Comparison of ENCODE assay signal across 23 cellular contexts in the genomic region with DNA sequence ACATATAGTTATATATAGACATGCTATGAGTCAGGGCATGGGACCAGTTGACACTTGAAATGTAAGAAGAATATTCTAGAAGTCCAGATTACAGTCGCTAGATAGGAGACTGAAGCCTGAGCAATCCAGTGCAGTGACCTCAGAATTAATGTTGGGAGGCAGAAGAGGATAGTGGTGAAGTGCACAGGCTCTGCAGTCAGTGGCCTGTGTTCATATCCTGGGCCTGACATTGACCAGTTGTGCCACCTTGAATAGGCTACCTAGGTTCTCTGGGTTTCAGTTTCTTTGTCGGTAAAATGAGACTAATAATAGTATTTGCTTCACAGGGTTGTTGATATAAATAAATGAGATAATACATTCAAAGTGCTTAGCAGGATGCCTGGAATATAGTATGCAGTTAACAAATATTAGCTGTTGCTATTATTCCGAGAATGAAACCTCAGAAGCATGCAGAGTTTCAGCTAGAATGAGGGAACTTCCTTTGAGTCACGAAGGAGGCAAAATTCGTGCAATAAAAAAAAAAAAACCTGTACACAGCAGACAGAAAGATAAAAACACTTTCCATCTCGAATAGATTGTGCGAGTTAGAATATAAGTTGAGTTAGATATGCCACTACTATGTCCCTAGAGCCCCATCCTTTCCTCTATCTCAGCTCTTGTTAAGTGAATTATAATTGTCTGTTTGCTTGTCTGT. TPM values are rescaled to one million over a fixed set of nuclear protein-coding genes. Genes with fewer than 3 reads are reported as not detected.
A peak's percentile ranks its signal among the peaks of the same experiment; 100 is the strongest.
DNase-seq lines count a peak whose midpoint lies in the region; ATAC-seq and TF ChIP-seq lines count a peak whose summit lies in the region.
"Had no signal": no experiment of that assay in that cellular context is flagged by ENCODE, and none has a peak within 500 bp of the region (broad histone marks: within the 10 kb centered on the region; RNA-seq: fewer than 3 reads in every experiment).

No MANE protein-coding gene starts in this region.

- no peaks in the 10 kb centered on the region for H3K27me3 ChIP-seq in CD8-positive, alpha-beta T cell (ENCODE audit: insufficient read depth, low read length)
- no peaks in the 10 kb centered on the region for H3K27me3 ChIP-seq in PC-3 (ENCODE audit: low read length)
- H3K27me3 ChIP-seq in Karpas-422 (ENCODE audit: low read length): no peaks in the 10 kb centered on the region
- H3K27me3 ChIP-seq: colonic mucosa, ovary had no signal

- peaks cover 64% of the 10 kb centered on the region for H3K4me1 ChIP-seq in CD8-positive, alpha-beta T cell (ENCODE audit: insufficient read depth, low read length)
- H3K4me1 ChIP-seq in PC-3 (ENCODE audit: insufficient read depth, low read length): no peaks in the 10 kb centered on the region
- no peaks in the 10 kb centered on the region for H3K4me1 ChIP-seq in Karpas-422 (ENCODE audit: low read length)
- H3K4me1 ChIP-seq: colonic mucosa had no signal

- POLR2A ChIA-PET in CD8-positive, alpha-beta T cell (lab: Charles Lee): interaction anchor here (1.2 kb wide), 1 partner anchor 12 kb away, joined by 4 read pairs; no protein-coding TSS in a partner anchor
- POLR2A ChIA-PET in activated CD8-positive, alpha-beta T cell treated with anti-CD3 and anti-CD28 coated beads for 36 hours (lab: Charles Lee): interaction anchor here (0.6 to 1.6 kb wide), 8 partner anchors 9 to 124 kb away, joined by 3 to 5 read pairs (median 3); no protein-coding TSS in a partner anchor
- POLR2A ChIA-PET in PC-3 (lab: Charles Lee; ENCODE audit: unreplicated experiment): no interaction called here

- no peaks in the 10 kb centered on the region for H3K79me2 ChIP-seq in PC-3 (ENCODE audit: low read length)
- H3K79me2 ChIP-seq in Karpas-422 (ENCODE audit: low read length): no peaks in the 10 kb centered on the region

- peak overlapping the region; percentile 41 for H3K27ac ChIP-seq in CD8-positive, alpha-beta T cell (ENCODE audit: low read depth, low read length)
- H3K27ac ChIP-seq in PC-3 (ENCODE audit: low read length): no peak overlapping the region
- H3K27ac ChIP-seq in Karpas-422 (ENCODE audit: low read length): no peak overlapping the region
- H3K27ac ChIP-seq: colonic mucosa, GM23248, ovary had no signal

- peaks cover 59% of the 10 kb centered on the region for H3K4me1 Mint-ChIP-seq in CD8-positive, alpha-beta T cell (ENCODE audit: low read depth)
- H3K4me1 Mint-ChIP-seq in activated CD8-positive, alpha-beta T cell treated with anti-CD3 and anti-CD28 coated beads for 36 hours (ENCODE audit: low read depth): peaks cover 71% of the 10 kb centered on the region
- H3K4me1 Mint-ChIP-seq in immature natural killer cell: peaks cover 64 to 79% of the 10 kb centered on the region in 2 donors

- no peak for TF ChIP-seq CTCF in CD8-positive, alpha-beta T cell (IDR thresholded peaks at IDR 0.05)
- TF ChIP-seq CTCF in activated CD8-positive, alpha-beta T cell treated with anti-CD3 and anti-CD28 coated beads for 36 hours (IDR thresholded peaks at IDR 0.05): no peak
- TF ChIP-seq CTCF in PC-3 (conservative IDR thresholded peaks at IDR 0.05; ENCODE audit: low read depth, low read length): no peak

- H3K36me3 Mint-ChIP-seq in CD8-positive, alpha-beta T cell: peaks cover 5% of the 10 kb centered on the region
- no peaks in the 10 kb centered on the region for H3K36me3 Mint-ChIP-seq in activated CD8-positive, alpha-beta T cell treated with anti-CD3 and anti-CD28 coated beads for 36 hours (ENCODE audit: low read depth)
- no peaks in the 10 kb centered on the region for H3K36me3 Mint-ChIP-seq in immature natural killer cell

- DNase-seq in CD8-positive, alpha-beta T cell: no peak
- no peak for DNase-seq in activated CD8-positive, alpha-beta T cell treated with anti-CD3 and anti-CD28 coated beads for 36 hours
- peak; percentile 35 to 51 (median 49) for DNase-seq in immature natural killer cell
- no peak for DNase-seq in PC-3
- no peak for DNase-seq in Karpas-422
- DNase-seq: activated effector memory CD4-positive, alpha-beta T cell treated with anti-CD3 and anti-CD28 coated beads, Interleukin-2, amount 50 U/mL, for 16 hours; colonic mucosa; COR-L47; DND-41; GM23248; hippocampal formation; Kasumi-1; NCI-H1105; NCI-H2081 treated with DMSO at 0.1 percent for 48 hours; NCI-H510A treated with DMSO at 0.1 percent for 48 hours; ovary; stimulated activated naive CD4-positive, alpha-beta T cell treated with Interleukin-2 at 50 U/mL for 16 hours; trophoblast cell had no signal

- H3K4me2 ChIP-seq in PC-3 (ENCODE audit: low read length): no peak overlapping the region
- H3K4me2 ChIP-seq in Karpas-422 (ENCODE audit: low read depth, low read length, poor library complexity, severe bottlenecking): no peak overlapping the region

- intact Hi-C loops in CD8-positive, alpha-beta T cell (cut with DNase I, micrococcal nuclease): loop anchor here in 1 of 2 experiments (5.0 kb wide), 3 partner anchors 40 to 380 kb away; a partner anchor contains a TSS
- intact Hi-C loops in activated CD8-positive, alpha-beta T cell treated with anti-CD3 and anti-CD28 coated beads for 36 hours (cut with micrococcal nuclease): no loop called here
- intact Hi-C loops in PC-3 (cut with micrococcal nuclease): no loop called here

- H3K9me2 ChIP-seq in PC-3 (replicated peaks; ENCODE audit: low read length) (no peaks in the 10 kb centered on the region), Karpas-422 (replicated peaks; ENCODE audit: insufficient read depth, low read length) (no peaks in the 10 kb centered on the region)

- H2AFZ ChIP-seq in PC-3 (ENCODE audit: low read length) (no peak overlapping the region), Karpas-422 (ENCODE audit: low read length) (no peak overlapping the region)
- H2AFZ ChIP-seq: GM23248 had no signal

- BruUV-seq in PC-3 (replicated peaks; lab: Mats Ljungman, UMichigan): no TSS peak

- no peaks in the 10 kb centered on the region for H3F3A ChIP-seq in PC-3 (ENCODE audit: low read length, unreplicated experiment)

- peak overlapping the region; percentile 20 for H3K4me3 ChIP-seq in CD8-positive, alpha-beta T cell (ENCODE audit: low read depth, low read length)
- no peak overlapping the region for H3K4me3 ChIP-seq in PC-3 (ENCODE audit: low read length)
- no peak overlapping the region for H3K4me3 ChIP-seq in Karpas-422 (ENCODE audit: low read length)
- H3K4me3 ChIP-seq: colonic mucosa, GM23248, ovary had no signal

- ATAC-seq in CD8-positive, alpha-beta T cell: peak; percentile 22
- ATAC-seq in GM18868 (IDR thresholded peaks at IDR 0.05; ENCODE audit: unreplicated experiment) (peak; percentile 36), PC-3 (no peak), esophagus mucosa (no peak)
- ATAC-seq in activated CD8-positive, alpha-beta T cell treated with anti-CD3 and anti-CD28 coated beads for 36 hours: peak; percentile 11

- CTCF ChIA-PET in CD8-positive, alpha-beta T cell (lab: Charles Lee): interaction anchor here (1.0 kb wide), 1 partner anchor 52 kb away, joined by 3 read pairs; no protein-coding TSS in a partner anchor
- CTCF ChIA-PET in activated CD8-positive, alpha-beta T cell treated with anti-CD3 and anti-CD28 coated beads for 36 hours (lab: Charles Lee): interaction anchor here (0.6 to 1.3 kb wide), 2 partner anchors 47 to 119 kb away, joined by 3 to 4 read pairs; no protein-coding TSS in a partner anchor
- CTCF ChIA-PET in PC-3 (lab: Charles Lee): no interaction called here

- peak overlapping the region; percentile 51 for H3K4me3 Mint-ChIP-seq in CD8-positive, alpha-beta T cell
- peak overlapping the region; percentile 54 for H3K4me3 Mint-ChIP-seq in activated CD8-positive, alpha-beta T cell treated with anti-CD3 and anti-CD28 coated beads for 36 hours
- H3K4me3 Mint-ChIP-seq in immature natural killer cell: peak overlapping the region; percentile 53 to 75 (median 60)

- H3K9ac ChIP-seq in PC-3 (ENCODE audit: low read length) (no peak overlapping the region), Karpas-422 (ENCODE audit: low read length) (no peak overlapping the region)
- H3K9ac ChIP-seq: GM23248 had no signal

- H4K20me1 ChIP-seq in PC-3 (ENCODE audit: low read length): no peaks in the 10 kb centered on the region
- H4K20me1 ChIP-seq in Karpas-422 (ENCODE audit: insufficient read depth, low read depth, low read length): no peaks in the 10 kb centered on the region

- H3K27ac Mint-ChIP-seq in CD8-positive, alpha-beta T cell: peak overlapping the region; percentile 93
- peak overlapping the region; percentile 97 for H3K27ac Mint-ChIP-seq in activated CD8-positive, alpha-beta T cell treated with anti-CD3 and anti-CD28 coated beads for 36 hours
- H3K27ac Mint-ChIP-seq in immature natural killer cell: peak overlapping the region; percentile 91 to 94 (median 92)

- no peaks in the 10 kb centered on the region for H3K27me3 Mint-ChIP-seq in CD8-positive, alpha-beta T cell (ENCODE audit: low read depth)
- H3K27me3 Mint-ChIP-seq in activated CD8-positive, alpha-beta T cell treated with anti-CD3 and anti-CD28 coated beads for 36 hours: no peaks in the 10 kb centered on the region
- H3K27me3 Mint-ChIP-seq in immature natural killer cell (ENCODE audit: low read depth in 3 of 3): peaks cover 4 to 9% (median 5%) of the 10 kb centered on the region in 3 donors

- H3K36me3 ChIP-seq in CD8-positive, alpha-beta T cell (ENCODE audit: insufficient read depth, low read length): no peaks in the 10 kb centered on the region
- no peaks in the 10 kb centered on the region for H3K36me3 ChIP-seq in PC-3 (ENCODE audit: low read depth, low read length)
- H3K36me3 ChIP-seq in Karpas-422 (ENCODE audit: insufficient read depth, low read length): no peaks in the 10 kb centered on the region
- H3K36me3 ChIP-seq: colonic mucosa, ovary had no signal

- no peaks in the 10 kb centered on the region for H3K9me3 ChIP-seq in CD8-positive, alpha-beta T cell (ENCODE audit: low read length)
- H3K9me3 ChIP-seq in PC-3 (ENCODE audit: low read length): no peaks in the 10 kb centered on the region
- H3K9me3 ChIP-seq in Karpas-422 (ENCODE audit: low read length): no peaks in the 10 kb centered on the region
- H3K9me3 ChIP-seq: colonic mucosa, ovary had no signal

- no peaks in the 10 kb centered on the region for H3K9me3 Mint-ChIP-seq in CD8-positive, alpha-beta T cell
- H3K9me3 Mint-ChIP-seq in activated CD8-positive, alpha-beta T cell treated with anti-CD3 and anti-CD28 coated beads for 36 hours: no peaks in the 10 kb centered on the region
- H3K9me3 Mint-ChIP-seq in immature natural killer cell: no peaks in the 10 kb centered on the region

RNA-seq across cellular contexts. Expression of a gene that starts 4.0 kb away (rescaled TPM):
- 10 to 100 TPM; 44.4 to 50.3 TPM for total RNA-seq in CD8-positive, alpha-beta T cell
- 10 to 100 TPM; 40.9 to 43.2 TPM for total RNA-seq in activated CD8-positive, alpha-beta T cell treated with anti-CD3 and anti-CD28 coated beads for 36 hours
- polyA plus RNA-seq in immature natural killer cell: 100 to 1,000 TPM; 127 to 164 (median 136) TPM
- total RNA-seq in PC-3 (2014; rRNA removed) (0.12 TPM in 1 of 2 replicates, not detected in the other), esophagus mucosa (0.16 TPM)
- 0.72 and 1.5 TPM in 2 replicates for total RNA-seq in Karpas-422 (2014; rRNA removed; shearing (Covaris generic); ENCODE audit: low replicate concordance)
- total RNA-seq: GM23248, HT1080, lung microvascular endothelial cell had no signal
- polyA plus RNA-seq: GM23248 had no signal

RNA-seq across cellular contexts. Expression of a gene that starts 9.9 kb away (rescaled TPM):
- not detected for total RNA-seq in CD8-positive, alpha-beta T cell
- total RNA-seq in activated CD8-positive, alpha-beta T cell treated with anti-CD3 and anti-CD28 coated beads for 36 hours: under 1 TPM in 1 of 2 experiments, not detected in 1; 0.23 TPM
- polyA plus RNA-seq in immature natural killer cell: not detected
- not detected in 2 replicates for total RNA-seq in PC-3 (2014; rRNA removed)
- total RNA-seq in Karpas-422 (2014; rRNA removed; shearing (Covaris generic); ENCODE audit: low replicate concordance): 0.82 and 2.0 TPM in 2 replicates
- not detected for total RNA-seq in esophagus mucosa
- total RNA-seq: colonic mucosa, GM23248, lung microvascular endothelial cell, ovary had no signal
- polyA plus RNA-seq: keratinocyte, ovary had no signal

Comparison
In these comparisons a context has a peak if more than half of its experiments do, and no peak if none do; other contexts are left out.
1. ATAC-seq: peak in CD8-positive, alpha-beta T cell (single experiment), GM18868 (single experiment) and activated CD8-positive, alpha-beta T cell treated with anti-CD3 and anti-CD28 coated beads for 36 hours (single experiment); none in PC-3 (single experiment) and esophagus mucosa (single experiment).
2. DNase-seq: peak in immature natural killer cell (3 of 3); none in CD8-positive, alpha-beta T cell (0 of 7), activated CD8-positive, alpha-beta T cell treated with anti-CD3 and anti-CD28 coated beads for 36 hours (single experiment), PC-3 (single experiment) and Karpas-422 (single experiment).
3. RNA of a gene that starts 4.0 kb away (total RNA-seq): 44.4 to 50.3 TPM in CD8-positive, alpha-beta T cell and 40.9 to 43.2 TPM in activated CD8-positive, alpha-beta T cell treated with anti-CD3 and anti-CD28 coated beads for 36 hours; 0.72 to 1.5 TPM in Karpas-422, 0.16 TPM in esophagus mucosa (single experiment) and 0.12 TPM in PC-3; every median in the first group is over 10 times any median in the second.
4. Peak in every context shown above with its lines, with median percentiles within 50 percentile points of each other: H3K27ac Mint-ChIP-seq and H3K4me3 Mint-ChIP-seq.